In the genomic region with DNA sequence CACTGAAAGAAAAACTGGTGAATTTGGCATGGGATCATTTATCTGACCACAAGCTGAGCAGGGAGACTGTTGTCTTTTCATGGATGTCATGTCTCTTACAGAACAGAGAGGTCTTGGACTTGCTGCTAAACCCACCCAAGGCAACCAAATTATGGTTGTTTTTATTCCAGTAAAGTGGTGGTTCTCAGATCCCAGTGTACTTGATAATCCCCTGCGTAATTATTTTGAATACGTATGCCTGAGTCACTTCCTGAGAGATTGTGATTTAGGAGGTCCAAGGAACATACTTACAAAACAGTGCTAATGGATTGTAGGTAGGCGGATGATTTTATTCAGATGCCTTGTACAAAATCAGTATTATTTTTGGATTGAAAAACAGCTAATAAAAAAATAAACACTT, we compare ENCODE assay signal across 36 cellular contexts.
DNase-seq lines count a peak whose midpoint lies in the region; ATAC-seq, FAIRE-seq and TF ChIP-seq lines count a peak whose summit lies in the region.
"Had no signal": no experiment of that assay in that cellular context is flagged by ENCODE, and none has a peak within 500 bp of the region (broad histone marks: within the 10 kb centered on the region; RNA-seq: fewer than 3 reads in every experiment).

No MANE protein-coding gene starts in this region.

- TF ChIP-seq POLR2A in A549 (IDR thresholded peaks at IDR 0.05; ENCODE audit: low read length): no peak

- POLR2A ChIA-PET in A549 (lab: Yijun Ruan, JAX): no interaction called here

- no peak overlapping the region for H3K27ac ChIP-seq in A549
- H3K27ac ChIP-seq: C4-2B, gastrocnemius medialis, hepatocyte, neural progenitor cell, parathyroid adenoma, suprapubic skin, upper lobe of left lung, VCaP had no signal

- ATAC-seq in A549 (no peak), GM18868 (IDR thresholded peaks at IDR 0.05; ENCODE audit: unreplicated experiment) (no peak), HG02588 (IDR thresholded peaks at IDR 0.05; ENCODE audit: unreplicated experiment) (no peak)
- ATAC-seq: esophagus mucosa, gastrocnemius medialis, left colon had no signal

- no peaks in the 10 kb centered on the region for H3K9me3 ChIP-seq in A549
- H3K9me3 ChIP-seq: gastrocnemius medialis, suprapubic skin, upper lobe of left lung had no signal

- CTCF ChIA-PET in A549 (lab: Yijun Ruan, JAX): interaction anchor here (1.5 kb wide), 1 partner anchor 13 kb away, joined by 3 read pairs; no protein-coding TSS in a partner anchor

- FAIRE-seq in A549 (lab: Jason Lieb, UNC): peak; percentile 68
- FAIRE-seq: RCC 7860 had no signal

- no peak for TF ChIP-seq RAD21 in A549 (conservative IDR thresholded peaks at IDR 0.05 in 1 of 2, IDR thresholded peaks at IDR 0.05 in 1 of 2)

- H3K4me2 ChIP-seq in A549: no peak overlapping the region
- H3K4me2 ChIP-seq: hepatocyte, neural progenitor cell had no signal

- no peak for TF ChIP-seq EP300 in A549 (IDR thresholded peaks at IDR 0.05)

- WGBS in A549 (ENCODE audit: missing lambda C conversion rate): 88% methylated on average over 3 of the region's 3 CpGs

- H3K4me3 ChIP-seq in A549: no peak overlapping the region
- no peak overlapping the region for H3K4me3 ChIP-seq in fibroblast of mammary gland (ENCODE audit: control insufficient read depth, low read depth, low read length)
- H3K4me3 ChIP-seq: gastrocnemius medialis, hepatocyte, neural progenitor cell, suprapubic skin, upper lobe of left lung had no signal

- H3K4me1 ChIP-seq in A549: no peaks in the 10 kb centered on the region
- H3K4me1 ChIP-seq: gastrocnemius medialis, neural progenitor cell, parathyroid adenoma, suprapubic skin, upper lobe of left lung had no signal

- TF ChIP-seq CTCF in A549 (IDR thresholded peaks at IDR 0.05): no peak
- TF ChIP-seq CTCF in fibroblast of mammary gland (conservative IDR thresholded peaks at IDR 0.05; ENCODE audit: control insufficient read depth, insufficient read depth, low read depth, low read length): no peak

- DNase-seq in A549 (ENCODE audit: low read depth in 1 of 2, low spot score in 1 of 2) (no peak), ELR (ENCODE audit: low read depth) (peak; percentile 4), amniotic epithelial cell (ENCODE audit: low read depth) (peak; percentile 70), fibroblast of mammary gland (ENCODE audit: low read depth) (peak; percentile 70), 8988T (no peak), mucosa of gallbladder (ENCODE audit: low spot score) (no peak)
- DNase-seq: activated CD4-positive, alpha-beta T cell treated with anti-CD3 and anti-CD28 coated beads for 4 hours; amygdala; Calu3; caudate nucleus; DMS79; endodermal cell; gastrocnemius medialis; GF-D8; GOT3; left colon; mesendoderm; MV-4-11; NCI-H1436; NCI-H446; NCI-H774; retina; stimulated activated CD4-positive, alpha-beta T cell treated with anti-CD3 and anti-CD28 coated beads, Interleukin-1b, Interleukin-23, amount 100 ng/mL, for 48 hours; stimulated activated naive CD4-positive, alpha-beta T cell treated with Interleukin-2 at 50 U/mL for 16 hours; T-helper 9 cell; upper lobe of left lung had no signal

TF ChIP-seq in A549, 52 proteins besides CTCF, POLR2A, EP300 and RAD21:
- TF ChIP-seq, protein P1, sequence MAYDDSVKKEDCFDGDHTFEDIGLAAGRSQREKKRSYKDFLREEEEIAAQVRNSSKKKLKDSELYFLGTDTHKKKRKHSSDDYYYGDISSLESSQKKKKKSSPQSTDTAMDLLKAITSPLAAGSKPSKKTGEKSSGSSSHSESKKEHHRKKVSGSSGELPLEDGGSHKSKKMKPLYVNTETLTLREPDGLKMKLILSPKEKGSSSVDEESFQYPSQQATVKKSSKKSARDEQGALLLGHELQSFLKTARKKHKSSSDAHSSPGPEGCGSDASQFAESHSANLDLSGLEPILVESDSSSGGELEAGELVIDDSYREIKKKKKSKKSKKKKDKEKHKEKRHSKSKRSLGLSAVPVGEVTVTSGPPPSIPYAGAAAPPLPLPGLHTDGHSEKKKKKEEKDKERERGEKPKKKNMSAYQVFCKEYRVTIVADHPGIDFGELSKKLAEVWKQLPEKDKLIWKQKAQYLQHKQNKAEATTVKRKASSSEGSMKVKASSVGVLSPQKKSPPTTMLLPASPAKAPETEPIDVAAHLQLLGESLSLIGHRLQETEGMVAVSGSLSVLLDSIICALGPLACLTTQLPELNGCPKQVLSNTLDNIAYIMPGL (CRISPR knock-in tag; IDR thresholded peaks at IDR 0.05; ENCODE audit: borderline replicate concordance): no peak
- TF ChIP-seq NFE2L2 (conservative IDR thresholded peaks at IDR 0.05; ENCODE audit: low read length) (no peak), RNF2 (IDR thresholded peaks at IDR 0.05; ENCODE audit: borderline replicate concordance, low read depth) (no peak), TP53 (CRISPR knock-in tag; IDR thresholded peaks at IDR 0.05) (no peak), CBX8 (IDR thresholded peaks at IDR 0.05) (no peak), HOXB5 (CRISPR knock-in tag; IDR thresholded peaks at IDR 0.05) (no peak), RFX5 (IDR thresholded peaks at IDR 0.05) (no peak), SMC3 (IDR thresholded peaks at IDR 0.05) (no peak), HDAC2 (IDR thresholded peaks at IDR 0.05) (no peak), POLR2AphosphoS2 (conservative IDR thresholded peaks at IDR 0.05; ENCODE audit: low read length) (no peak)
TF ChIP-seq in A549: peak in this region for 0.

Comparison
In these comparisons a context has a peak if more than half of its experiments do, and no peak if none do; other contexts are left out.
1. DNase-seq: peak in ELR (single experiment), amniotic epithelial cell (single experiment) and fibroblast of mammary gland (single experiment); none in A549 (0 of 2), 8988T (single experiment) and mucosa of gallbladder (single experiment).